ENCODE assay signal across 23 cellular contexts in the genomic region with DNA sequence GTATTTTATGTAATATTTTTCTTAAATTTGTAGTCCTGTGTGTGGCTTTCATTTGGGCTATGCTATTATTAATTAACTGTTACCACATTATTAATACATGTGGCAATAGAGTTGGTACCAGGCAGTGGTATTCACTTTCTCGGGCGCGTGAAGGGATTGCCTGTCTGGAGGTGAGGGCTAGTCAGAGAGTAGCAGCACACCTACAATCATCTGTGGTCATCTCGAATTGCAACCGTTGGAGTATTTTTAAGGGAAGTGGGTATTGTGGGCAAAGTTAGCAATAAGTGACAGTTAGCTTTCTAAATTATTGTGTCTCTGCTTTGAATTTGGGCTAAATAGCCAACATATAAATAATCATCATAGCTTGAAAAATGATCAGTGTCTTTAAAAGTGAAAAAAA. TPM values are rescaled to one million over a fixed set of nuclear protein-coding genes. Genes with fewer than 3 reads are reported as not detected.
A peak's percentile ranks its signal among the peaks of the same experiment; 100 is the strongest.
DNase-seq lines count a peak whose midpoint lies in the region; ATAC-seq, FAIRE-seq and TF ChIP-seq lines count a peak whose summit lies in the region.
"Had no signal": no experiment of that assay in that cellular context is flagged by ENCODE, and none has a peak within 500 bp of the region (broad histone marks: within the 10 kb centered on the region; RNA-seq: fewer than 3 reads in every experiment).

No MANE protein-coding gene starts in this region.

- H3K9me3 Mint-ChIP-seq in activated CD8-positive, alpha-beta memory T cell treated with anti-CD3 and anti-CD28 coated beads, Interleukin-2, amount 10 ng/mL, durations not matched to agents 7 days and 5 days (ENCODE audit: low read depth), result no peaks in the 10 kb centered on the region
- H3K9me3 Mint-ChIP-seq in natural killer cell treated with Interleukin-12 subunit alpha and Interleukin-12 subunit beta and Interleukin-15 and Interleukin-18, amount 100 ng/mL, for 72 hours, result no peaks in the 10 kb centered on the region
- H3K9me3 Mint-ChIP-seq in GM23338, result no peaks in the 10 kb centered on the region

- H3K9me2 ChIP-seq in GM23338 (ENCODE audit: insufficient read depth), result no peaks in the 10 kb centered on the region

- no peak for TF ChIP-seq CTCF in GM23338 (conservative IDR thresholded peaks at IDR 0.05; ENCODE audit: low read depth in 2 of 2)

- peaks cover 13% of the 10 kb centered on the region for H3K4me1 ChIP-seq in GM23338 (ENCODE audit: insufficient read depth)

- H3K27ac Mint-ChIP-seq in activated CD8-positive, alpha-beta memory T cell treated with anti-CD3 and anti-CD28 coated beads, Interleukin-2, amount 10 ng/mL, durations not matched to agents 7 days and 5 days, result peak overlapping the region; percentile 67
- peak overlapping the region; percentile 27 to 62 for H3K27ac Mint-ChIP-seq in natural killer cell treated with Interleukin-12 subunit alpha and Interleukin-12 subunit beta and Interleukin-15 and Interleukin-18, amount 100 ng/mL, for 72 hours
- no peak overlapping the region for H3K27ac Mint-ChIP-seq in GM23338

- H3F3A ChIP-seq in GM23338 (replicated peaks; ENCODE audit: low read depth), result no peaks in the 10 kb centered on the region

- ATAC-seq in activated CD8-positive, alpha-beta memory T cell treated with anti-CD3 and anti-CD28 coated beads, Interleukin-2, amount 10 ng/mL, durations not matched to agents 7 days and 5 days, result peak; percentile 29
- peak in 1 of 2 donors; percentile 59 for ATAC-seq in natural killer cell treated with Interleukin-12 subunit alpha and Interleukin-12 subunit beta and Interleukin-15 and Interleukin-18, amount 100 ng/mL, for 72 hours
- ATAC-seq in GM23338, result no peak
- ATAC-seq in HG02884 (IDR thresholded peaks at IDR 0.05; ENCODE audit: unreplicated experiment), result no peak
- ATAC-seq: Panc1 had no signal

- H3K79me2 ChIP-seq in GM23338 (replicated peaks; ENCODE audit: insufficient read depth), result peaks cover 13% of the 10 kb centered on the region

- no peak overlapping the region for H3K4me2 ChIP-seq in GM23338

- peak; percentile 45 for FAIRE-seq in H54 (lab: Jason Lieb, UNC)

- DNase-seq in activated CD8-positive, alpha-beta memory T cell treated with anti-CD3 and anti-CD28 coated beads, Interleukin-2, amount 10 ng/mL, durations not matched to agents 7 days and 5 days, result peak; percentile 69
- no peak for DNase-seq in activated CD8-positive, alpha-beta memory T cell treated with anti-CD3 and anti-CD28 coated beads, Interleukin-2, amount 50 U/mL, for 4 hours
- no peak for DNase-seq in H54 (ENCODE audit: insufficient read length, low spot score)
- peak; percentile 42 for DNase-seq in SKM-1 (lab: John Stamatoyannopoulos, UW; ENCODE audit: unreplicated experiment)
- DNase-seq in natural killer cell treated with Interleukin-12 subunit alpha and Interleukin-12 subunit beta and Interleukin-15 and Interleukin-18, amount 100 ng/mL, for 72 hours (ENCODE audit: low spot score), result no peak
- DNase-seq in stimulated activated CD8-positive, alpha-beta memory T cell treated with anti-CD3 and anti-CD28 coated beads, Interleukin-4, amount 100 ng/mL, for 48 hours, result no peak
- no peak for DNase-seq in GM23338 (ENCODE audit: low spot score)
- DNase-seq: activated CD4-positive, alpha-beta T cell treated with anti-CD3 and anti-CD28 coated beads for 1 hour; activated CD8-positive, alpha-beta memory T cell treated with anti-CD3 and anti-CD28 coated beads, Interleukin-2, amount 50 U/mL, for 48 hours; activated gamma-delta T cell treated with Interleukin-2 at 50 U/mL for 16 hours; cerebellar nuclear complex; DND-41; effector CD8-positive, alpha-beta T cell; KG1; left ventricle myocardium inferior; NCI-H526 had no signal

- H3K36me3 Mint-ChIP-seq in activated CD8-positive, alpha-beta memory T cell treated with anti-CD3 and anti-CD28 coated beads, Interleukin-2, amount 10 ng/mL, durations not matched to agents 7 days and 5 days, result peaks cover 48% of the 10 kb centered on the region
- H3K36me3 Mint-ChIP-seq in natural killer cell treated with Interleukin-12 subunit alpha and Interleukin-12 subunit beta and Interleukin-15 and Interleukin-18, amount 100 ng/mL, for 72 hours, result peaks cover 13% of the 10 kb centered on the region
- no peaks in the 10 kb centered on the region; the same call in 2 of the 3 replicates for H3K36me3 Mint-ChIP-seq in GM23338 (ENCODE audit: low read depth)

- CTCF ChIA-PET in activated CD8-positive, alpha-beta memory T cell treated with anti-CD3 and anti-CD28 coated beads, Interleukin-2, amount 10 ng/mL, durations not matched to agents 7 days and 5 days (lab: Charles Lee), result interaction anchor here (1.1 to 2.1 kb wide), 9 partner anchors 8 to 158 kb away, joined by 3 to 12 read pairs (median 3); no protein-coding TSS in a partner anchor

- no peaks in the 10 kb centered on the region; the same call in 1 of the 2 replicates for H3K36me3 ChIP-seq in GM23338 (ENCODE audit: insufficient read depth)
- H3K36me3 ChIP-seq: esophagus muscularis mucosa had no signal

- peak overlapping the region; percentile 29 for H3K4me3 Mint-ChIP-seq in activated CD8-positive, alpha-beta memory T cell treated with anti-CD3 and anti-CD28 coated beads, Interleukin-2, amount 10 ng/mL, durations not matched to agents 7 days and 5 days
- peak overlapping the region; percentile 5 for H3K4me3 Mint-ChIP-seq in natural killer cell treated with Interleukin-12 subunit alpha and Interleukin-12 subunit beta and Interleukin-15 and Interleukin-18, amount 100 ng/mL, for 72 hours
- no peak overlapping the region for H3K4me3 Mint-ChIP-seq in GM23338

- TF ChIP-seq POLR2A in H54 (IDR thresholded peaks at IDR 0.05; ENCODE audit: low read depth, low read length), result no peak

- peaks cover 96% of the 10 kb centered on the region for H3K4me1 Mint-ChIP-seq in activated CD8-positive, alpha-beta memory T cell treated with anti-CD3 and anti-CD28 coated beads, Interleukin-2, amount 10 ng/mL, durations not matched to agents 7 days and 5 days
- peaks cover 88 to 92% of the 10 kb centered on the region in 2 donors for H3K4me1 Mint-ChIP-seq in natural killer cell treated with Interleukin-12 subunit alpha and Interleukin-12 subunit beta and Interleukin-15 and Interleukin-18, amount 100 ng/mL, for 72 hours (ENCODE audit: low read depth in 2 of 2)
- H3K4me1 Mint-ChIP-seq in GM23338, result peaks cover 35% of the 10 kb centered on the region

- peaks cover 16% of the 10 kb centered on the region for H4K20me1 ChIP-seq in GM23338 (replicated peaks; ENCODE audit: insufficient read depth)

- H3K27me3 ChIP-seq in GM23338 (ENCODE audit: insufficient read depth), result no peaks in the 10 kb centered on the region
- H3K27me3 ChIP-seq: ascending aorta, esophagus muscularis mucosa had no signal

- H3K27ac ChIP-seq in GM23338 (ENCODE audit: low read depth), result no peak overlapping the region
- H3K27ac ChIP-seq: ascending aorta, esophagus muscularis mucosa, left ventricle myocardium inferior had no signal

- no peaks in the 10 kb centered on the region for H3K27me3 Mint-ChIP-seq in activated CD8-positive, alpha-beta memory T cell treated with anti-CD3 and anti-CD28 coated beads, Interleukin-2, amount 10 ng/mL, durations not matched to agents 7 days and 5 days
- H3K27me3 Mint-ChIP-seq in natural killer cell treated with Interleukin-12 subunit alpha and Interleukin-12 subunit beta and Interleukin-15 and Interleukin-18, amount 100 ng/mL, for 72 hours, result no peaks in the 10 kb centered on the region
- peaks cover 5% of the 10 kb centered on the region for H3K27me3 Mint-ChIP-seq in GM23338 (ENCODE audit: insufficient read depth, low read depth, poor library complexity)

- no peak overlapping the region for H3K4me3 ChIP-seq in GM23338
- H3K4me3 ChIP-seq: ascending aorta, esophagus muscularis mucosa, left ventricle myocardium inferior had no signal

- H2AFZ ChIP-seq in GM23338, result no peak overlapping the region

TF ChIP-seq in GM23338, 12 proteins besides CTCF, POLR2A, EP300 and RAD21 (continues in another document):
- TF ChIP-seq POLR2AphosphoS5 (IDR thresholded peaks at IDR 0.05; ENCODE audit: low read depth) (no peak), EZH2 (IDR thresholded peaks at IDR 0.05; ENCODE audit: low read depth, unreplicated experiment) (no peak), JUNB (IDR thresholded peaks at IDR 0.05; ENCODE audit: unreplicated experiment) (no peak)
- TF ChIP-seq, protein P1, sequence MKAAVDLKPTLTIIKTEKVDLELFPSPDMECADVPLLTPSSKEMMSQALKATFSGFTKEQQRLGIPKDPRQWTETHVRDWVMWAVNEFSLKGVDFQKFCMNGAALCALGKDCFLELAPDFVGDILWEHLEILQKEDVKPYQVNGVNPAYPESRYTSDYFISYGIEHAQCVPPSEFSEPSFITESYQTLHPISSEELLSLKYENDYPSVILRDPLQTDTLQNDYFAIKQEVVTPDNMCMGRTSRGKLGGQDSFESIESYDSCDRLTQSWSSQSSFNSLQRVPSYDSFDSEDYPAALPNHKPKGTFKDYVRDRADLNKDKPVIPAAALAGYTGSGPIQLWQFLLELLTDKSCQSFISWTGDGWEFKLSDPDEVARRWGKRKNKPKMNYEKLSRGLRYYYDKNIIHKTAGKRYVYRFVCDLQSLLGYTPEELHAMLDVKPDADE (IDR thresholded peaks at IDR 0.05), result no peak

RNA-seq across cellular contexts. Expression of a gene that starts 20.0 kb away (rescaled TPM):
- 10 to 100 TPM; 11.1 to 13.1 TPM for total RNA-seq in activated CD8-positive, alpha-beta memory T cell treated with anti-CD3 and anti-CD28 coated beads, Interleukin-2, amount 10 ng/mL, durations not matched to agents 7 days and 5 days
- total RNA-seq in natural killer cell treated with Interleukin-12 subunit alpha and Interleukin-12 subunit beta and Interleukin-15 and Interleukin-18, amount 100 ng/mL, for 72 hours, result 10 to 100 TPM; 13.0 to 20.6 TPM
- not detected in 2 replicates for total RNA-seq in GM23338 (2014; rRNA removed; shearing (Covaris generic))
- polyA plus RNA-seq in GM23338 (2016; fragmentation: Nextera tagmentation; extraction: Ambion mirVana), result 2.6 and 3.0 TPM in 2 replicates
- total RNA-seq: ascending aorta, esophagus muscularis mucosa, glomerular endothelial cell, left ventricle myocardium inferior, temporal lobe had no signal

RNA-seq across cellular contexts. Expression of a gene that starts 29.0 kb away (rescaled TPM):
- 10 to 100 TPM; 15.3 to 19.5 TPM for total RNA-seq in activated CD8-positive, alpha-beta memory T cell treated with anti-CD3 and anti-CD28 coated beads, Interleukin-2, amount 10 ng/mL, durations not matched to agents 7 days and 5 days
- total RNA-seq in natural killer cell treated with Interleukin-12 subunit alpha and Interleukin-12 subunit beta and Interleukin-15 and Interleukin-18, amount 100 ng/mL, for 72 hours, result 10 to 100 TPM in 1 of 2 donors, 1 to 10 TPM in 1; 5.4 to 10.2 TPM
- total RNA-seq in GM23338 (2014; rRNA removed; shearing (Covaris generic)), result not detected in 2 replicates
- 0.78 and 0.92 TPM in 2 replicates for polyA plus RNA-seq in GM23338 (2016; fragmentation: Nextera tagmentation; extraction: Ambion mirVana)
- total RNA-seq: SK-MEL-5 had no signal

Comparison
In these comparisons a context has a peak if more than half of its experiments do, and no peak if none do; other contexts are left out.
1. DNase-seq: peak in activated CD8-positive, alpha-beta memory T cell treated with anti-CD3 and anti-CD28 coated beads, Interleukin-2, amount 10 ng/mL, durations not matched to agents 7 days and 5 days (single experiment) and SKM-1 (single experiment); none in activated CD8-positive, alpha-beta memory T cell treated with anti-CD3 and anti-CD28 coated beads, Interleukin-2, amount 50 U/mL, for 4 hours (single experiment), H54 (single experiment), natural killer cell treated with Interleukin-12 subunit alpha and Interleukin-12 subunit beta and Interleukin-15 and Interleukin-18, amount 100 ng/mL, for 72 hours (single experiment), stimulated activated CD8-positive, alpha-beta memory T cell treated with anti-CD3 and anti-CD28 coated beads, Interleukin-4, amount 100 ng/mL, for 48 hours (single experiment) and GM23338 (single experiment).
2. RNA of a gene that starts 20.0 kb away (total RNA-seq): 13.0 to 20.6 TPM in natural killer cell treated with Interleukin-12 subunit alpha and Interleukin-12 subunit beta and Interleukin-15 and Interleukin-18, amount 100 ng/mL, for 72 hours and 11.1 to 13.1 TPM in activated CD8-positive, alpha-beta memory T cell treated with anti-CD3 and anti-CD28 coated beads, Interleukin-2, amount 10 ng/mL, durations not matched to agents 7 days and 5 days; not detected in GM23338; every median in the first group is over 10 times any median in the second.